In the genomic region with DNA sequence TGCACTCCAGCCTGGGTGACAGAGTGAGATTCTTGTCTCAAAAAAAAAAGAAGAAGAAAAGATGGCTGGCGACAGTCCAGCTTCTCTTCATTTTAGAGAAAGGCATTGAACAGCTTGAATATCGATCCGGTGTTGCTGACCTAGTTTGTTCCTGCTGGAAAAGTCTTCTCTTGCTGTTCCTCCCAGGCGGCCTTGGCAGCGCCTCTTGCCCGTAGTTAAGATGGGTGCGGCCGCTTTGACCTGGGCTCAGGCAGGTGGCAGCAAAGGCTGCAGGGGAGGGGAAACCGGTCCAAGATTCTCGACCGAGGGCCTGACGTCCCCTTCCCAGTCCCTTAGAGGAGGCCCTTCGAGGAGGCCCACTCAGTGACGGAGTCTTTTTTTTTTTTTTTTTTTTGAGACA, we compare ENCODE assay signal across 12 cellular contexts. TPM values are rescaled to one million over a fixed set of nuclear protein-coding genes. Genes with fewer than 3 reads are reported as not detected.
DNase-seq lines count a peak whose midpoint lies in the region; ATAC-seq lines count a peak whose summit lies in the region.
"Had no signal": no experiment of that assay in that cellular context is flagged by ENCODE, and none has a peak within 500 bp of the region (broad histone marks: within the 10 kb centered on the region; RNA-seq: fewer than 3 reads in every experiment).

No MANE protein-coding gene starts in this region.

- no peak for ATAC-seq in stimulated activated naive CD8-positive, alpha-beta T cell treated with anti-CD3 and anti-CD28 coated beads, Interleukin-15, Interleukin-2, amounts not matched to agents 100 U/mL and 50 U/mL, for 24 hours
- no peak for ATAC-seq in HG03095 (IDR thresholded peaks at IDR 0.05; ENCODE audit: unreplicated experiment)

- no peaks in the 10 kb centered on the region for H3K36me3 ChIP-seq in mucosa of rectum (ENCODE audit: control insufficient read depth in 2 of 2, insufficient read depth in 2 of 2, low read length in 2 of 2)
- H3K36me3 ChIP-seq: neural progenitor cell, SJSA1 had no signal

- peak overlapping the region; percentile 71 to 83 for H3K27ac ChIP-seq in mucosa of rectum (ENCODE audit: low read depth in 2 of 2, low read length in 2 of 2)
- H3K27ac ChIP-seq: neural progenitor cell, SJSA1 had no signal

- peaks cover 11 to 24% of the 10 kb centered on the region in 2 donors for H3K4me1 ChIP-seq in mucosa of rectum (ENCODE audit: control insufficient read depth in 2 of 2, insufficient read depth in 2 of 2, low read length in 2 of 2)
- H3K4me1 ChIP-seq: neural progenitor cell had no signal

- no peaks in the 10 kb centered on the region for H3K27me3 Mint-ChIP-seq in stimulated activated naive CD8-positive, alpha-beta T cell treated with anti-CD3 and anti-CD28 coated beads, Interleukin-15, Interleukin-2, amounts not matched to agents 100 ng/mL and 50 ng/mL, for 24 hours
- peaks cover 4% of the 10 kb centered on the region for H3K27me3 Mint-ChIP-seq in activated naive CD8-positive, alpha-beta T cell treated with anti-CD3 and anti-CD28 coated beads for 36 hours

- H3K4me3 Mint-ChIP-seq in stimulated activated naive CD8-positive, alpha-beta T cell treated with anti-CD3 and anti-CD28 coated beads, Interleukin-15, Interleukin-2, amounts not matched to agents 100 ng/mL and 50 ng/mL, for 24 hours, result peak overlapping the region; percentile 79
- peak overlapping the region; percentile 75 for H3K4me3 Mint-ChIP-seq in activated naive CD8-positive, alpha-beta T cell treated with anti-CD3 and anti-CD28 coated beads for 36 hours

- peaks cover 32% of the 10 kb centered on the region for H3K4me1 Mint-ChIP-seq in stimulated activated naive CD8-positive, alpha-beta T cell treated with anti-CD3 and anti-CD28 coated beads, Interleukin-15, Interleukin-2, amounts not matched to agents 100 ng/mL and 50 ng/mL, for 24 hours (ENCODE audit: low read depth)
- peaks cover 19% of the 10 kb centered on the region for H3K4me1 Mint-ChIP-seq in activated naive CD8-positive, alpha-beta T cell treated with anti-CD3 and anti-CD28 coated beads for 36 hours

- H3K9me3 ChIP-seq in mucosa of rectum (ENCODE audit: control insufficient read depth in 2 of 2, low read length in 2 of 2), result no peaks in the 10 kb centered on the region
- H3K9me3 ChIP-seq: Caco-2, SJSA1 had no signal

- DNase-seq in stimulated activated naive CD8-positive, alpha-beta T cell treated with anti-CD3 and anti-CD28 coated beads, Interleukin-15, Interleukin-2, amounts not matched to agents 100 U/mL and 50 U/mL, for 24 hours, result no peak
- no peak for DNase-seq in activated naive CD8-positive, alpha-beta T cell treated with anti-CD3 and anti-CD28 coated beads for 36 hours
- DNase-seq in NCI-H2081 treated with DMSO at 0.1 percent for 48 hours (lab: John Stamatoyannopoulos, UW), result no peak
- DNase-seq in stimulated activated naive CD4-positive, alpha-beta T cell treated with Interleukin-2 at 50 U/mL for 16 hours (lab: John Stamatoyannopoulos, UW), result no peak
- DNase-seq in AML-193 (lab: John Stamatoyannopoulos, UW), result no peak
- DNase-seq: Caco-2, NCI-H510A had no signal

- peak overlapping the region in 1 of 2 donors; percentile 20 for H3K9ac ChIP-seq in mucosa of rectum (ENCODE audit: low read depth in 1 of 2, low read length in 2 of 2)
- H3K9ac ChIP-seq: neural progenitor cell had no signal

- peak overlapping the region; percentile 76 for H3K27ac Mint-ChIP-seq in stimulated activated naive CD8-positive, alpha-beta T cell treated with anti-CD3 and anti-CD28 coated beads, Interleukin-15, Interleukin-2, amounts not matched to agents 100 ng/mL and 50 ng/mL, for 24 hours
- peak overlapping the region; percentile 76 for H3K27ac Mint-ChIP-seq in activated naive CD8-positive, alpha-beta T cell treated with anti-CD3 and anti-CD28 coated beads for 36 hours
- H3K27ac Mint-ChIP-seq: neural progenitor cell had no signal

- no peaks in the 10 kb centered on the region for H3K9me3 Mint-ChIP-seq in stimulated activated naive CD8-positive, alpha-beta T cell treated with anti-CD3 and anti-CD28 coated beads, Interleukin-15, Interleukin-2, amounts not matched to agents 100 ng/mL and 50 ng/mL, for 24 hours
- no peaks in the 10 kb centered on the region for H3K9me3 Mint-ChIP-seq in activated naive CD8-positive, alpha-beta T cell treated with anti-CD3 and anti-CD28 coated beads for 36 hours

- H3K27me3 ChIP-seq in mucosa of rectum (ENCODE audit: control insufficient read depth in 2 of 2, insufficient read depth in 2 of 2, low read length in 2 of 2), result no peaks in the 10 kb centered on the region
- H3K27me3 ChIP-seq: SJSA1 had no signal

- peak overlapping the region; percentile 17 to 73 for H3K4me3 ChIP-seq in mucosa of rectum (ENCODE audit: low read length in 2 of 2)
- H3K4me3 ChIP-seq: neural progenitor cell, SJSA1 had no signal

- H3K36me3 Mint-ChIP-seq in stimulated activated naive CD8-positive, alpha-beta T cell treated with anti-CD3 and anti-CD28 coated beads, Interleukin-15, Interleukin-2, amounts not matched to agents 100 ng/mL and 50 ng/mL, for 24 hours (ENCODE audit: low read depth), result no peaks in the 10 kb centered on the region
- peaks cover 4% of the 10 kb centered on the region for H3K36me3 Mint-ChIP-seq in activated naive CD8-positive, alpha-beta T cell treated with anti-CD3 and anti-CD28 coated beads for 36 hours
- H3K36me3 Mint-ChIP-seq: neural progenitor cell had no signal

RNA-seq across cellular contexts. Expression of gene ZNF764, which starts 3.8 kb away (rescaled TPM):
- total RNA-seq in activated naive CD8-positive, alpha-beta T cell treated with anti-CD3 and anti-CD28 coated beads for 36 hours, result 10 to 100 TPM; 11.9 to 12.1 TPM

RNA-seq across cellular contexts. Expression of gene ZNF688, which starts 9.5 kb away (rescaled TPM):
- 1 to 10 TPM; 7.1 to 7.6 TPM for total RNA-seq in activated naive CD8-positive, alpha-beta T cell treated with anti-CD3 and anti-CD28 coated beads for 36 hours

RNA-seq across cellular contexts. Expression of gene ZNF785, which starts 23.5 kb away (rescaled TPM):
- total RNA-seq in activated naive CD8-positive, alpha-beta T cell treated with anti-CD3 and anti-CD28 coated beads for 36 hours, result 1 to 10 TPM; 6.4 to 7.8 TPM

RNA-seq across cellular contexts. Expression of gene ZNF747, which starts 27.4 kb away (rescaled TPM):
- 10 to 100 TPM; 10.9 to 11.2 TPM for total RNA-seq in activated naive CD8-positive, alpha-beta T cell treated with anti-CD3 and anti-CD28 coated beads for 36 hours

RNA-seq across cellular contexts. Expression of gene ZNF768, which starts 35.7 kb away (rescaled TPM):
- total RNA-seq in activated naive CD8-positive, alpha-beta T cell treated with anti-CD3 and anti-CD28 coated beads for 36 hours, result 10 to 100 TPM; 11.4 to 11.8 TPM
